Comparison of ENCODE assay signal across 19 cellular contexts in genomic region chr2:37782155-37782673, GRCh38.
A peak's percentile ranks its signal among the peaks of the same experiment; 100 is the strongest.
DNase-seq lines count a peak whose midpoint lies in the region; ATAC-seq and TF ChIP-seq lines count a peak whose summit lies in the region.
"Had no signal": no experiment of that assay in that cellular context is flagged by ENCODE, and none has a peak within 500 bp of the region (broad histone marks: within the 10 kb centered on the region; RNA-seq: fewer than 3 reads in every experiment).

No MANE protein-coding gene starts in this region.

- H3K4me1 ChIP-seq in mammary epithelial cell (ENCODE audit: insufficient read depth, low read length) (peaks cover 56% of the 10 kb centered on the region), esophagus muscularis mucosa (peaks cover 3 to 65% (median 62%) of the 10 kb centered on the region in 4 donors), sigmoid colon (peaks cover 0 to 69% (median 65%) of the 10 kb centered on the region in 4 donors), aorta (ENCODE audit: control insufficient read depth in 1 of 2, insufficient read depth in 2 of 2, low read length in 2 of 2) (peaks cover 4 to 5% of the 10 kb centered on the region in 2 donors)

- TF ChIP-seq POLR2A in esophagus muscularis mucosa (IDR thresholded peaks at IDR 0.05; ENCODE audit: low read depth) (no peak), sigmoid colon (IDR thresholded peaks at IDR 0.05) (no peak)

- H4K20me1 ChIP-seq in mammary epithelial cell (ENCODE audit: insufficient read depth, low read length): no peaks in the 10 kb centered on the region

- intact Hi-C loops in MCF 10A (cut with micrococcal nuclease) (no loop called here), mammary epithelial cell (cut with micrococcal nuclease) (no loop called here), esophagus muscularis mucosa (cut with DNase I) (no loop called here), sigmoid colon (cut with DNase I) (loop anchor here (5.0 kb wide), 1 partner anchor 55 kb away; no protein-coding TSS in a partner anchor), aorta (cut with DNase I) (no loop called here)

- H3K4me1 Mint-ChIP-seq in MCF 10A (ENCODE audit: insufficient read depth, unreplicated experiment): peaks cover 33% of the 10 kb centered on the region
- H3K4me1 Mint-ChIP-seq: activated CD4-positive, alpha-beta T cell treated with anti-CD3 and anti-CD28 coated beads for 36 hours had no signal

- peak overlapping the region; percentile 0 for H3K27ac Mint-ChIP-seq in MCF 10A (ENCODE audit: low read depth, unreplicated experiment)
- H3K27ac Mint-ChIP-seq: activated T-cell treated with anti-CD3 and anti-CD28 coated beads, Interleukin-2, amount 50 U/mL, for 24 hours had no signal

- H3K9me3 Mint-ChIP-seq in MCF 10A (ENCODE audit: unreplicated experiment): no peaks in the 10 kb centered on the region

- H3K27ac ChIP-seq in mammary epithelial cell (ENCODE audit: insufficient read depth, low read depth, low read length) (no peak overlapping the region), esophagus muscularis mucosa (replicated peaks in 1 of 4) (peak overlapping the region; percentile 75 to 87 (median 84)), sigmoid colon (peak overlapping the region; percentile 76 to 88 (median 82)), aorta (ENCODE audit: low read depth in 1 of 2, low read length in 2 of 2) (peak overlapping the region; percentile 79 to 85)

- CTCF ChIA-PET in MCF 10A (lab: Yijun Ruan, JAX) (interaction anchor here (0.7 to 1.0 kb wide), 2 partner anchors 16 to 295 kb away, joined by 3 read pairs; no protein-coding TSS in a partner anchor), mammary epithelial cell (lab: Charles Lee; ENCODE audit: low non-redundant PET) (no interaction called here)

- TF ChIP-seq EP300 in esophagus muscularis mucosa (IDR thresholded peaks at IDR 0.05) (no peak), sigmoid colon (IDR thresholded peaks at IDR 0.05) (no peak)

- no peak overlapping the region for H2AFZ ChIP-seq in mammary epithelial cell (ENCODE audit: low read depth, low read length)

- H3K4me2 ChIP-seq in mammary epithelial cell (ENCODE audit: insufficient read depth, low read depth, low read length): no peak overlapping the region

- DNase-seq in MCF 10A (ENCODE audit: unreplicated experiment) (no peak), mammary epithelial cell (no peak), esophagus muscularis mucosa (ENCODE audit: extremely low spot score) (peak; percentile 84), sigmoid colon (no peak), aorta (no peak), GM19238 (ENCODE audit: insufficient read length, low spot score) (no peak)
- no peak for DNase-seq in stimulated activated CD8-positive, alpha-beta memory T cell treated with anti-CD3 and anti-CD28 coated beads, Interleukin-4, amount 100 ng/mL, for 48 hours
- DNase-seq: activated CD4-positive, alpha-beta T cell treated with anti-CD3 and anti-CD28 coated beads for 36 hours; activated CD8-positive, alpha-beta memory T cell treated with anti-CD3 and anti-CD28 coated beads for 24 hours; activated naive CD4-positive, alpha-beta T cell treated with Interleukin-2 at 50 U/mL for 16 hours; activated T-cell treated with anti-CD3 and anti-CD28 coated beads, Interleukin-2, amount 50 U/mL, for 24 hours; C1 segment of cervical spinal cord; dermis blood vessel endothelial cell; midbrain; NCI-H1436; NCI-H774 had no signal

- in situ Hi-C loops in mammary epithelial cell (cut with MboI; ENCODE audit: low sequenced_read_pairs in 2 of 2): no loop called here

- H3K79me2 ChIP-seq in mammary epithelial cell (ENCODE audit: insufficient read depth, low read length): no peaks in the 10 kb centered on the region

- ATAC-seq in aorta (ENCODE audit: low FRiP score): no peak
- ATAC-seq in HG02938 (IDR thresholded peaks at IDR 0.05; ENCODE audit: unreplicated experiment): no peak
- ATAC-seq: activated CD4-positive, alpha-beta T cell treated with anti-CD3 and anti-CD28 coated beads for 36 hours; left lobe of liver had no signal

- 93% methylated on average over 7 of the region's 8 CpGs for WGBS in mammary epithelial cell (ENCODE audit: low coverage, missing lambda C conversion rate)
- 64% methylated on average over 8 of the region's 8 CpGs for WGBS in esophagus muscularis mucosa
- WGBS in sigmoid colon, 2 donors: 91 to 93% methylated on average over 8 of the region's 8 CpGs
- 25 to 28% methylated on average over 8 of the region's 8 CpGs for WGBS in aorta, 2 donors

- no peak overlapping the region for H3K4me3 ChIP-seq in mammary epithelial cell (replicated peaks in 1 of 3; ENCODE audit: insufficient read depth in 1 of 3, low read depth in 2 of 3, low read length in 3 of 3)
- H3K4me3 ChIP-seq in esophagus muscularis mucosa: no peak overlapping the region
- no peak overlapping the region for H3K4me3 ChIP-seq in sigmoid colon
- H3K4me3 ChIP-seq in aorta (ENCODE audit: low read length in 2 of 2): no peak overlapping the region
- H3K4me3 ChIP-seq: MG63 had no signal

- H3K27me3 ChIP-seq in mammary epithelial cell (ENCODE audit: insufficient read depth, low read length): no peaks in the 10 kb centered on the region
- no peaks in the 10 kb centered on the region for H3K27me3 ChIP-seq in esophagus muscularis mucosa
- H3K27me3 ChIP-seq in sigmoid colon: no peaks in the 10 kb centered on the region
- no peaks in the 10 kb centered on the region for H3K27me3 ChIP-seq in aorta (ENCODE audit: control insufficient read depth in 1 of 2, insufficient read depth in 2 of 2, low read length in 1 of 2)
- H3K27me3 ChIP-seq: MG63 had no signal

- no peak overlapping the region for H3K9ac ChIP-seq in mammary epithelial cell (ENCODE audit: insufficient read depth, low read length)

- H3K9me3 ChIP-seq in mammary epithelial cell (replicated peaks; ENCODE audit: insufficient read depth, low read length): peaks cover 1% of the 10 kb centered on the region
- no peaks in the 10 kb centered on the region for H3K9me3 ChIP-seq in esophagus muscularis mucosa
- H3K9me3 ChIP-seq in sigmoid colon: peaks cover 0 to under 1% (median 0%) of the 10 kb centered on the region in 4 donors
- peaks cover 2% of the 10 kb centered on the region for H3K9me3 ChIP-seq in aorta (ENCODE audit: control insufficient read depth, low read length)

- H3K36me3 ChIP-seq in mammary epithelial cell (ENCODE audit: insufficient read depth, low read length): no peaks in the 10 kb centered on the region
- no peaks in the 10 kb centered on the region for H3K36me3 ChIP-seq in esophagus muscularis mucosa
- no peaks in the 10 kb centered on the region for H3K36me3 ChIP-seq in sigmoid colon
- H3K36me3 ChIP-seq in aorta (ENCODE audit: control insufficient read depth in 1 of 2, insufficient read depth in 2 of 2, low read length in 1 of 2): no peaks in the 10 kb centered on the region
- H3K36me3 ChIP-seq: MG63 had no signal

- H3K4me3 Mint-ChIP-seq in MCF 10A (ENCODE audit: unreplicated experiment): no peak overlapping the region
- H3K4me3 Mint-ChIP-seq: activated CD4-positive, alpha-beta T cell treated with anti-CD3 and anti-CD28 coated beads for 36 hours; activated T-cell treated with anti-CD3 and anti-CD28 coated beads, Interleukin-2, amount 50 U/mL, for 24 hours had no signal

- TF ChIP-seq CTCF in MCF 10A (IDR thresholded peaks at IDR 0.05; ENCODE audit: unreplicated experiment): no peak
- TF ChIP-seq CTCF in mammary epithelial cell (conservative IDR thresholded peaks at IDR 0.05 in 1 of 2, IDR thresholded peaks at IDR 0.05 in 1 of 2; ENCODE audit: extremely low read depth in 1 of 2, insufficient read depth in 1 of 2, low read depth in 1 of 2, low read length in 2 of 2): no peak
- TF ChIP-seq CTCF in esophagus muscularis mucosa (IDR thresholded peaks at IDR 0.05): no peak
- no peak for TF ChIP-seq CTCF in sigmoid colon (IDR thresholded peaks at IDR 0.05)

- H3K27me3 Mint-ChIP-seq in MCF 10A (ENCODE audit: insufficient read depth, unreplicated experiment): no peaks in the 10 kb centered on the region
- H3K27me3 Mint-ChIP-seq: activated CD4-positive, alpha-beta T cell treated with anti-CD3 and anti-CD28 coated beads for 36 hours; activated T-cell treated with anti-CD3 and anti-CD28 coated beads, Interleukin-2, amount 50 U/mL, for 24 hours had no signal

- dilution Hi-C loops in mammary epithelial cell (cut with HindIII; ENCODE audit: low sequenced_read_pairs): no loop called here

- BruUV-seq in MCF 10A (replicated peaks; lab: Mats Ljungman, UMichigan) (no TSS peak), mammary epithelial cell (replicated peaks; lab: Mats Ljungman, UMichigan) (no TSS peak)

- H3K36me3 Mint-ChIP-seq in MCF 10A (ENCODE audit: insufficient read depth, unreplicated experiment): no peaks in the 10 kb centered on the region

- POLR2A ChIA-PET in MCF 10A (lab: Yijun Ruan, JAX): interaction anchor here (1.0 kb wide), 2 partner anchors 8 to 11 kb away, joined by 4 read pairs; no protein-coding TSS in a partner anchor
